In genomic region chr6:27694547-27694874, GRCh38 we compare ENCODE assay signal across 8 cellular contexts.
A peak's percentile ranks its signal among the peaks of the same experiment; 100 is the strongest.
DNase-seq lines count a peak whose midpoint lies in the region; ATAC-seq and TF ChIP-seq lines count a peak whose summit lies in the region.

No MANE protein-coding gene starts in this region.

- no peak for TF ChIP-seq CTCF in Panc1 (IDR thresholded peaks at IDR 0.05)
- no peak for TF ChIP-seq CTCF in epithelial cell of esophagus (IDR thresholded peaks at IDR 0.05; ENCODE audit: insufficient read depth, low read depth, low read length, missing control alignments)
- TF ChIP-seq CTCF in prostate gland (IDR thresholded peaks at IDR 0.05), result no peak

- intact Hi-C loops in Panc1 (cut with micrococcal nuclease; ENCODE audit: unreplicated experiment) (no loop called here), prostate gland (cut with DNase I) (no loop called here)

- H3K9me3 ChIP-seq in Panc1 (ENCODE audit: control insufficient read depth, insufficient read depth, low read depth, low read length), result no peaks in the 10 kb centered on the region
- H3K9me3 ChIP-seq in prostate gland, result no peaks in the 10 kb centered on the region

- H3K4me1 ChIP-seq in Panc1 (ENCODE audit: control insufficient read depth, insufficient read depth, low read length), result no peaks in the 10 kb centered on the region
- no peaks in the 10 kb centered on the region for H3K4me1 ChIP-seq in prostate gland (replicated peaks)

- WGBS in prostate gland, result 35% methylated on average over 7 of the region's 7 CpGs

- CTCF ChIA-PET in Panc1 (lab: Charles Lee), result no interaction called here

- peak overlapping the region; percentile 94 for H3K27ac ChIP-seq in Panc1 (ENCODE audit: low read length)
- no peak overlapping the region for H3K27ac ChIP-seq in prostate gland

- peak; percentile 32 for DNase-seq in DMS 273 (lab: John Stamatoyannopoulos, UW; ENCODE audit: unreplicated experiment)
- DNase-seq in DMS 273 treated with DMSO at 0.1 percent for 48 hours (lab: John Stamatoyannopoulos, UW), result no peak
- DNase-seq in Panc1 (ENCODE audit: low read depth, low spot score), result no peak
- no peak for DNase-seq in epithelial cell of esophagus (ENCODE audit: low read depth)
- no peak for DNase-seq in prostate gland (ENCODE audit: low spot score)
- DNase-seq in hippocampal formation (lab: John Stamatoyannopoulos, UW), result no peak

- H3K27me3 ChIP-seq in Panc1 (ENCODE audit: control insufficient read depth, insufficient read depth, low read length), result no peaks in the 10 kb centered on the region
- no peaks in the 10 kb centered on the region for H3K27me3 ChIP-seq in prostate gland (replicated peaks; ENCODE audit: insufficient read depth)

- ATAC-seq in Panc1 (no peak; the same call in 1 of the 2 replicates), HG03097 (IDR thresholded peaks at IDR 0.05; ENCODE audit: low FRiP score, unreplicated experiment) (no peak), HG03565 (IDR thresholded peaks at IDR 0.05; ENCODE audit: unreplicated experiment) (no peak)

- H3K36me3 ChIP-seq in Panc1 (ENCODE audit: control insufficient read depth, insufficient read depth, low read length), result peaks cover 5% of the 10 kb centered on the region; the same call in 1 of the 2 replicates
- H3K36me3 ChIP-seq in prostate gland, result no peaks in the 10 kb centered on the region

- POLR2A ChIA-PET in Panc1 (lab: Charles Lee), result no interaction called here

- H3K4me3 ChIP-seq in Panc1 (ENCODE audit: low read depth in 2 of 2, low read length in 2 of 2) (peak overlapping the region; percentile 91 to 95), epithelial cell of esophagus (ENCODE audit: low read length) (peak overlapping the region; percentile 63), prostate gland (peak overlapping the region; percentile 41 to 49)

- no TSS peak for BruUV-seq in Panc1 (replicated peaks; lab: Mats Ljungman, UMichigan)

- no peak for TF ChIP-seq POLR2A in prostate gland (IDR thresholded peaks at IDR 0.05)

- in situ Hi-C loops in Panc1 (cut with HindIII; ENCODE audit: low pct_unique_long_range_greater_than_20kb, low sequenced_read_pairs), result no loop called here
